In genomic region chr10:26881600-26882331, GRCh38 we compare ENCODE assay signal across 8 cellular contexts. TPM values are rescaled to one million over a fixed set of nuclear protein-coding genes. Genes with fewer than 3 reads are reported as not detected.
DNase-seq lines count a peak whose midpoint lies in the region; ATAC-seq and TF ChIP-seq lines count a peak whose summit lies in the region.

No MANE protein-coding gene starts in this region.

- H3K27me3 Mint-ChIP-seq in activated CD4-positive, alpha-beta T cell treated with anti-CD3 and anti-CD28 coated beads, Interleukin-2, amount 10 ng/mL, durations not matched to agents 7 days and 5 days = peaks cover 13% of the 10 kb centered on the region
- H3K27me3 Mint-ChIP-seq in stimulated activated memory B cell treated with anti-CD40 and anti-IgM and Interleukin-4, amounts not matched to agents 10 μg/mL and 1 μg/mL and 100 μg/mL, for 72 hours = peaks cover 15% of the 10 kb centered on the region

- TF ChIP-seq CTCF in ascending aorta (IDR thresholded peaks at IDR 0.05) (peak; percentile 41 to 62 (median 61)), hepatocyte (IDR thresholded peaks at IDR 0.05; ENCODE audit: poor library complexity) (peak; percentile 81)

- H3K4me2 ChIP-seq in hepatocyte = no peak overlapping the region

- intact Hi-C loops in ascending aorta (cut with DNase I) = loop anchor here (1.0 to 2.0 kb wide), 3 partner anchors 20 to 197 kb away; no protein-coding TSS in a partner anchor

- no peaks in the 10 kb centered on the region for H3K36me3 Mint-ChIP-seq in activated CD4-positive, alpha-beta T cell treated with anti-CD3 and anti-CD28 coated beads, Interleukin-2, amount 10 ng/mL, durations not matched to agents 7 days and 5 days (ENCODE audit: low read depth)
- H3K36me3 Mint-ChIP-seq in stimulated activated memory B cell treated with anti-CD40 and anti-IgM and Interleukin-4, amounts not matched to agents 10 μg/mL and 1 μg/mL and 100 μg/mL, for 72 hours = no peaks in the 10 kb centered on the region

- H3K27me3 ChIP-seq in ascending aorta (no peaks in the 10 kb centered on the region), hepatocyte (no peaks in the 10 kb centered on the region)

- H3K27ac Mint-ChIP-seq in activated CD4-positive, alpha-beta T cell treated with anti-CD3 and anti-CD28 coated beads, Interleukin-2, amount 10 ng/mL, durations not matched to agents 7 days and 5 days = no peak overlapping the region
- H3K27ac Mint-ChIP-seq in stimulated activated memory B cell treated with anti-CD40 and anti-IgM and Interleukin-4, amounts not matched to agents 10 μg/mL and 1 μg/mL and 100 μg/mL, for 72 hours = no peak overlapping the region

- POLR2A ChIA-PET in activated CD4-positive, alpha-beta T cell treated with anti-CD3 and anti-CD28 coated beads, Interleukin-2, amount 10 ng/mL, durations not matched to agents 7 days and 5 days (lab: Charles Lee) = interaction anchor here (0.9 kb wide), 1 partner anchor 141 kb away, joined by 5 read pairs; no protein-coding TSS in a partner anchor

- no peaks in the 10 kb centered on the region for H3K9me2 ChIP-seq in hepatocyte (replicated peaks; ENCODE audit: insufficient read depth)

- H3K4me1 Mint-ChIP-seq in activated CD4-positive, alpha-beta T cell treated with anti-CD3 and anti-CD28 coated beads, Interleukin-2, amount 10 ng/mL, durations not matched to agents 7 days and 5 days = peaks cover 3% of the 10 kb centered on the region
- H3K4me1 Mint-ChIP-seq in stimulated activated memory B cell treated with anti-CD40 and anti-IgM and Interleukin-4, amounts not matched to agents 10 μg/mL and 1 μg/mL and 100 μg/mL, for 72 hours = no peaks in the 10 kb centered on the region

- H3K9me3 ChIP-seq in ascending aorta (no peaks in the 10 kb centered on the region), hepatocyte (ENCODE audit: low read depth) (no peaks in the 10 kb centered on the region)

- no peaks in the 10 kb centered on the region for H3K9me3 Mint-ChIP-seq in activated CD4-positive, alpha-beta T cell treated with anti-CD3 and anti-CD28 coated beads, Interleukin-2, amount 10 ng/mL, durations not matched to agents 7 days and 5 days
- H3K9me3 Mint-ChIP-seq in stimulated activated memory B cell treated with anti-CD40 and anti-IgM and Interleukin-4, amounts not matched to agents 10 μg/mL and 1 μg/mL and 100 μg/mL, for 72 hours = no peaks in the 10 kb centered on the region

- no peak overlapping the region for H3K4me3 Mint-ChIP-seq in activated CD4-positive, alpha-beta T cell treated with anti-CD3 and anti-CD28 coated beads, Interleukin-2, amount 10 ng/mL, durations not matched to agents 7 days and 5 days
- H3K4me3 Mint-ChIP-seq in stimulated activated memory B cell treated with anti-CD40 and anti-IgM and Interleukin-4, amounts not matched to agents 10 μg/mL and 1 μg/mL and 100 μg/mL, for 72 hours = no peak overlapping the region

- 19% methylated on average over 10 of the region's 10 CpGs for WGBS in hepatocyte (ENCODE audit: low lambda C conversion rate, missing lambda C conversion rate)

- no peak overlapping the region for H3K4me3 ChIP-seq in ascending aorta
- H3K4me3 ChIP-seq in hepatocyte = no peak overlapping the region

- no peaks in the 10 kb centered on the region for H4K20me1 ChIP-seq in hepatocyte (ENCODE audit: insufficient read depth, poor library complexity, severe bottlenecking)

- H3K4me1 ChIP-seq in ascending aorta (peaks cover 0 to 4% of the 10 kb centered on the region in 2 donors), hepatocyte (ENCODE audit: insufficient read depth) (no peaks in the 10 kb centered on the region)

- ATAC-seq in HG02763 (IDR thresholded peaks at IDR 0.05; ENCODE audit: unreplicated experiment) = peak; percentile 64
- peak; percentile 61 for ATAC-seq in stimulated activated memory B cell treated with anti-CD40 and anti-IgM and Interleukin-4, amounts not matched to agents 10 μg/mL and 1 μg/mL and 100 μg/mL, for 72 hours

- no peaks in the 10 kb centered on the region for H3K79me2 ChIP-seq in hepatocyte

- CTCF ChIA-PET in activated CD4-positive, alpha-beta T cell treated with anti-CD3 and anti-CD28 coated beads, Interleukin-2, amount 10 ng/mL, durations not matched to agents 7 days and 5 days (lab: Charles Lee) = interaction anchor here (0.8 to 3.1 kb wide), 5 partner anchors 11 to 185 kb away, joined by 3 to 13 read pairs (median 3); no protein-coding TSS in a partner anchor

- H3K36me3 ChIP-seq in ascending aorta = no peaks in the 10 kb centered on the region
- no peaks in the 10 kb centered on the region for H3K36me3 ChIP-seq in hepatocyte (replicated peaks; ENCODE audit: insufficient read depth, low read depth)

- no peak overlapping the region for H3K27ac ChIP-seq in ascending aorta
- no peak overlapping the region for H3K27ac ChIP-seq in hepatocyte

- DNase-seq in activated CD4-positive, alpha-beta T cell treated with anti-CD3 and anti-CD28 coated beads, Interleukin-2, amount 10 ng/mL, durations not matched to agents 7 days and 5 days = peak; percentile 41
- DNase-seq in activated CD4-positive, alpha-beta T cell treated with anti-CD3 and anti-CD28 coated beads, Interleukin-2, amount 50 U/mL, for 4 hours = no peak
- DNase-seq in NCI-H2227 (lab: John Stamatoyannopoulos, UW; ENCODE audit: unreplicated experiment) (peak; percentile 36), ascending aorta (ENCODE audit: low spot score in 2 of 2) (no peak), hepatocyte (ENCODE audit: low spot score) (peak; percentile 63), cortex of kidney (lab: John Stamatoyannopoulos, UW) (no peak)

- H2AFZ ChIP-seq in hepatocyte = no peak overlapping the region

RNA-seq across cellular contexts. Expression of gene ABI1, which starts 21.0 kb away (rescaled TPM):
- 10 to 100 TPM; 59.7 to 65.2 TPM for total RNA-seq in activated CD4-positive, alpha-beta T cell treated with anti-CD3 and anti-CD28 coated beads, Interleukin-2, amount 10 ng/mL, durations not matched to agents 7 days and 5 days
- total RNA-seq in ascending aorta (5.7 TPM), hepatocyte (39.2 and 46.1 TPM in 2 replicates)
- 30.5 and 35.4 TPM in 2 replicates for polyA plus RNA-seq in hepatocyte

Comparison
In these comparisons a context has a peak if more than half of its experiments do, and no peak if none do; other contexts are left out.
1. DNase-seq: peak in activated CD4-positive, alpha-beta T cell treated with anti-CD3 and anti-CD28 coated beads, Interleukin-2, amount 10 ng/mL, durations not matched to agents 7 days and 5 days (single experiment), NCI-H2227 (single experiment) and hepatocyte (single experiment); none in activated CD4-positive, alpha-beta T cell treated with anti-CD3 and anti-CD28 coated beads, Interleukin-2, amount 50 U/mL, for 4 hours (0 of 2), ascending aorta (0 of 2) and cortex of kidney (single experiment).